1 cellular context compared by ENCODE assay signal in genomic region chr4:83535945-83536648, GRCh38.
TF ChIP-seq lines count a peak whose summit lies in the region.

GPAT3 (plus strand) TSS chr4:83536108; CDS start chr4:83536623, 515 bp downstream.

TF ChIP-seq in HepG2, 621 proteins besides CTCF, POLR2A, EP300 and RAD21 (continued from another document and continues in another):
- TF ChIP-seq USF2 (IDR thresholded peaks at IDR 0.05; ENCODE audit: low read depth, low read length): no peak
- no peak for TF ChIP-seq USF2 (CRISPR knock-in tag; IDR thresholded peaks at IDR 0.05; ENCODE audit: borderline replicate concordance)
- TF ChIP-seq ZFP41 (CRISPR knock-in tag; IDR thresholded peaks at IDR 0.05; ENCODE audit: borderline replicate concordance): no peak
- TF ChIP-seq CHCHD3 (CRISPR knock-in tag; IDR thresholded peaks at IDR 0.05): no peak
- no peak for TF ChIP-seq ATRX (CRISPR knock-in tag; IDR thresholded peaks at IDR 0.05; ENCODE audit: borderline replicate concordance)
- TF ChIP-seq PPARG (CRISPR knock-in tag; conservative IDR thresholded peaks at IDR 0.05): no peak
- no peak for TF ChIP-seq MATR3 (CRISPR knock-in tag; IDR thresholded peaks at IDR 0.05)
- no peak for TF ChIP-seq THAP7 (CRISPR knock-in tag; IDR thresholded peaks at IDR 0.05)
- TF ChIP-seq TBX3 (IDR thresholded peaks at IDR 0.05; ENCODE audit: borderline replicate concordance): no peak
- no peak for TF ChIP-seq KLF15 (CRISPR knock-in tag; IDR thresholded peaks at IDR 0.05; ENCODE audit: borderline replicate concordance)
- no peak for TF ChIP-seq ZNF414 (CRISPR knock-in tag; IDR thresholded peaks at IDR 0.05)
- TF ChIP-seq MZF1 (CRISPR knock-in tag; IDR thresholded peaks at IDR 0.05; ENCODE audit: borderline replicate concordance): no peak
- TF ChIP-seq HES4 (CRISPR knock-in tag; IDR thresholded peaks at IDR 0.05; ENCODE audit: borderline replicate concordance): no peak
- no peak for TF ChIP-seq ZNF530 (CRISPR knock-in tag; IDR thresholded peaks at IDR 0.05; ENCODE audit: low read depth)
- TF ChIP-seq ZZZ3 (CRISPR knock-in tag; IDR thresholded peaks at IDR 0.05; ENCODE audit: borderline replicate concordance): no peak
- no peak for TF ChIP-seq ZBTB49 (CRISPR knock-in tag; IDR thresholded peaks at IDR 0.05; ENCODE audit: borderline replicate concordance)
- TF ChIP-seq RFXANK (CRISPR knock-in tag; IDR thresholded peaks at IDR 0.05): no peak
- TF ChIP-seq REXO4 (CRISPR knock-in tag; IDR thresholded peaks at IDR 0.05; ENCODE audit: borderline replicate concordance): no peak
- no peak for TF ChIP-seq HOXA9 (CRISPR knock-in tag; IDR thresholded peaks at IDR 0.05; ENCODE audit: borderline replicate concordance)
- no peak for TF ChIP-seq SMAD3 (CRISPR knock-in tag; IDR thresholded peaks at IDR 0.05)
- TF ChIP-seq MTA3 (CRISPR knock-in tag; IDR thresholded peaks at IDR 0.05): no peak
- TF ChIP-seq ZFP36L1 (CRISPR knock-in tag; IDR thresholded peaks at IDR 0.05): no peak
- no peak for TF ChIP-seq DDIT3 (CRISPR knock-in tag; IDR thresholded peaks at IDR 0.05)
- TF ChIP-seq SP5 (CRISPR knock-in tag; IDR thresholded peaks at IDR 0.05; ENCODE audit: borderline replicate concordance, low read depth): peak; percentile 26; the same call in 1 of the 2 replicates
- peak; percentile 71 for TF ChIP-seq HNRNPLL (IDR thresholded peaks at IDR 0.05; ENCODE audit: low read depth, low read length, poor library complexity, severe bottlenecking)
- no peak for TF ChIP-seq ZMAT5 (CRISPR knock-in tag; IDR thresholded peaks at IDR 0.05; ENCODE audit: borderline replicate concordance, low read depth)
- TF ChIP-seq GPBP1L1 (CRISPR knock-in tag; IDR thresholded peaks at IDR 0.05): no peak
- TF ChIP-seq ZFP62 (CRISPR knock-in tag; IDR thresholded peaks at IDR 0.05): no peak
- no peak for TF ChIP-seq ZNF607 (CRISPR knock-in tag; IDR thresholded peaks at IDR 0.05; ENCODE audit: borderline replicate concordance)
- peak; percentile 85; the same call in 1 of the 2 replicates for TF ChIP-seq MTF2 (CRISPR knock-in tag; IDR thresholded peaks at IDR 0.05; ENCODE audit: borderline replicate concordance)
- no peak for TF ChIP-seq ZNF44 (CRISPR knock-in tag; IDR thresholded peaks at IDR 0.05)
- TF ChIP-seq JARID2 (CRISPR knock-in tag; IDR thresholded peaks at IDR 0.05; ENCODE audit: insufficient replicate concordance): no peak
- TF ChIP-seq ZNF740 (CRISPR knock-in tag; IDR thresholded peaks at IDR 0.05): no peak
- no peak for TF ChIP-seq ZNF33A (CRISPR knock-in tag; IDR thresholded peaks at IDR 0.05; ENCODE audit: borderline replicate concordance)
- no peak for TF ChIP-seq SIN3B (IDR thresholded peaks at IDR 0.05; ENCODE audit: low read length)
- TF ChIP-seq ZNF232 (CRISPR knock-in tag; IDR thresholded peaks at IDR 0.05; ENCODE audit: borderline replicate concordance): no peak
- TF ChIP-seq ZNF263 (CRISPR knock-in tag; IDR thresholded peaks at IDR 0.05): peak; percentile 96
- TF ChIP-seq ZNF546 (CRISPR knock-in tag; conservative IDR thresholded peaks at IDR 0.05): no peak
- no peak for TF ChIP-seq HDAC2 (CRISPR knock-in tag; IDR thresholded peaks at IDR 0.05)
- no peak for TF ChIP-seq SYNCRIP (IDR thresholded peaks at IDR 0.05; ENCODE audit: insufficient read depth, low read depth, low read length)
- no peak for TF ChIP-seq ZNF576 (CRISPR knock-in tag; IDR thresholded peaks at IDR 0.05)
- peak; percentile 60; the same call in 1 of the 2 replicates for TF ChIP-seq ZFP91 (CRISPR knock-in tag; IDR thresholded peaks at IDR 0.05; ENCODE audit: borderline replicate concordance)
- no peak for TF ChIP-seq NR2F1 (CRISPR knock-in tag; IDR thresholded peaks at IDR 0.05)
- TF ChIP-seq RCOR2 (CRISPR knock-in tag; IDR thresholded peaks at IDR 0.05): 0 out of 2 replicates have a peak, but pooled peaks have one; percentile 27
- TF ChIP-seq ZBTB34 (CRISPR knock-in tag; IDR thresholded peaks at IDR 0.05): no peak
- no peak for TF ChIP-seq ELK4 (CRISPR knock-in tag; IDR thresholded peaks at IDR 0.05; ENCODE audit: borderline replicate concordance)
- TF ChIP-seq RBM39 (IDR thresholded peaks at IDR 0.05; ENCODE audit: low read depth, low read length, poor library complexity, severe bottlenecking): no peak
- TF ChIP-seq ZNF710 (CRISPR knock-in tag; IDR thresholded peaks at IDR 0.05; ENCODE audit: borderline replicate concordance): 0 out of 2 replicates have a peak, but pooled peaks have one; percentile 20
- TF ChIP-seq ZNF879 (CRISPR knock-in tag; IDR thresholded peaks at IDR 0.05): no peak
